In genomic region chr6:38631186-38631783, GRCh38 we compare ENCODE assay signal across 1 cellular context.
TF ChIP-seq lines count a peak whose summit lies in the region.

No MANE protein-coding gene starts in this region.

TF ChIP-seq in K562, 482 proteins besides CTCF, POLR2A, EP300 and RAD21 (continued from another document):
- TF ChIP-seq AFF4 (CRISPR knock-in tag; IDR thresholded peaks at IDR 0.05) (no peak), MBD2 (IDR thresholded peaks at IDR 0.05; ENCODE audit: borderline replicate concordance, low read depth) (no peak), MITF (IDR thresholded peaks at IDR 0.05) (no peak), ZNF57 (CRISPR knock-in tag; IDR thresholded peaks at IDR 0.05) (no peak), ZMIZ1 (IDR thresholded peaks at IDR 0.05; ENCODE audit: low read depth in 2 of 2, low read length in 2 of 2) (no peak), NCOA6 (IDR thresholded peaks at IDR 0.05) (no peak), BMI1 (IDR thresholded peaks at IDR 0.05; ENCODE audit: low read length) (0 out of 2 replicates have a peak, but pooled peaks have one; percentile 33), ZNF175 (CRISPR knock-in tag; IDR thresholded peaks at IDR 0.05; ENCODE audit: low read depth) (peak; percentile 67; the same call in 1 of the 2 replicates), ZNF165 (CRISPR knock-in tag; IDR thresholded peaks at IDR 0.05; ENCODE audit: borderline replicate concordance) (no peak), EWSR1 (IDR thresholded peaks at IDR 0.05; ENCODE audit: borderline replicate concordance, low read depth, partially characterized antibody) (no peak), HMGN3 (IDR thresholded peaks at IDR 0.05; ENCODE audit: borderline replicate concordance, extremely low read depth, insufficient read length, low read depth, low read length) (no peak), IRF1 (CRISPR knock-in tag; IDR thresholded peaks at IDR 0.05; ENCODE audit: borderline replicate concordance) (no peak), MTF1 (CRISPR knock-in tag; IDR thresholded peaks at IDR 0.05; ENCODE audit: borderline replicate concordance) (no peak), TRIM24 (IDR thresholded peaks at IDR 0.05) (peak; percentile 96 to 97), RBM25 (IDR thresholded peaks at IDR 0.05; ENCODE audit: low read depth, low read length, severe bottlenecking) (peak; percentile 9), NBN (IDR thresholded peaks at IDR 0.05; ENCODE audit: low read depth) (no peak), LEF1 (IDR thresholded peaks at IDR 0.05) (no peak), SMARCB1 (IDR thresholded peaks at IDR 0.05; ENCODE audit: insufficient read length, low read depth) (no peak), EP400 (IDR thresholded peaks at IDR 0.05) (peak; percentile 29; the same call in 1 of the 2 replicates), E2F4 (CRISPR knock-in tag; IDR thresholded peaks at IDR 0.05; ENCODE audit: low read depth) (no peak), ZBTB1 (CRISPR knock-in tag; IDR thresholded peaks at IDR 0.05; ENCODE audit: borderline replicate concordance, low read depth) (no peak), FOXK1 (CRISPR knock-in tag; IDR thresholded peaks at IDR 0.05; ENCODE audit: borderline replicate concordance) (no peak), ZFPM2 (CRISPR knock-in tag; IDR thresholded peaks at IDR 0.05) (no peak)
